Comparison of ENCODE assay signal across 32 cellular contexts in genomic region chr13:27827646-27828045, GRCh38. TPM values are rescaled to one million over a fixed set of nuclear protein-coding genes. Genes with fewer than 3 reads are reported as not detected.
"Had no signal": no experiment of that assay in that cellular context is flagged by ENCODE, and none has a peak within 500 bp of the region (broad histone marks: within the 10 kb centered on the region; RNA-seq: fewer than 3 reads in every experiment).

No MANE protein-coding gene starts in this region.

- H3K4me1 ChIP-seq: SJCRH30 had no signal

- H3K4me1 Mint-ChIP-seq: activated naive CD8-positive, alpha-beta T cell treated with anti-CD3 and anti-CD28 coated beads for 36 hours; activated T-helper 17 cell treated with anti-CD3 and anti-CD28 coated beads, Interleukin-2, amount 50 U/mL, for 72 hours had no signal

- H3K4me3 Mint-ChIP-seq: activated CD4-positive, alpha-beta T cell treated with anti-CD3 and anti-CD28 coated beads, Interleukin-2, amount 10 ng/mL, durations not matched to agents 24 days and 14 days; activated CD8-positive, alpha-beta T cell treated with anti-CD3 and anti-CD28 coated beads for 36 hours; activated naive CD8-positive, alpha-beta T cell treated with anti-CD3 and anti-CD28 coated beads for 36 hours; activated T-cell treated with anti-CD3 and anti-CD28 coated beads, Interleukin-2, amount 50 U/mL, for 72 hours; activated T-helper 17 cell treated with anti-CD3 and anti-CD28 coated beads, Interleukin-2, amount 50 U/mL, for 72 hours had no signal

- H3K4me3 ChIP-seq: K562, SJCRH30, SK-N-MC had no signal

- H3K9me3 ChIP-seq: MG63, SJCRH30 had no signal

- H3K27ac Mint-ChIP-seq: activated CD4-positive, alpha-beta T cell treated with anti-CD3 and anti-CD28 coated beads, Interleukin-2, amount 10 ng/mL, durations not matched to agents 24 days and 14 days; activated CD8-positive, alpha-beta T cell treated with anti-CD3 and anti-CD28 coated beads for 36 hours; activated naive CD8-positive, alpha-beta T cell treated with anti-CD3 and anti-CD28 coated beads for 36 hours; activated T-cell treated with anti-CD3 and anti-CD28 coated beads, Interleukin-2, amount 50 U/mL, for 72 hours; activated T-helper 17 cell treated with anti-CD3 and anti-CD28 coated beads, Interleukin-2, amount 50 U/mL, for 72 hours had no signal

- H3K36me3 ChIP-seq: brain microvascular endothelial cell, MG63, SJCRH30 had no signal

- H3K27ac ChIP-seq: brain microvascular endothelial cell, SJCRH30, SK-N-MC had no signal

- H3K36me3 Mint-ChIP-seq: activated naive CD8-positive, alpha-beta T cell treated with anti-CD3 and anti-CD28 coated beads for 36 hours had no signal

- DNase-seq: activated CD4-positive, alpha-beta T cell treated with anti-CD3 and anti-CD28 coated beads, Interleukin-2, amount 10 ng/mL, durations not matched to agents 24 days and 14 days; activated CD4-positive, alpha-beta T cell treated with anti-CD3 and anti-CD28 coated beads, Interleukin-2, amount 50 U/mL, for 4 hours; activated CD8-positive, alpha-beta T cell treated with anti-CD3 and anti-CD28 coated beads for 36 hours; activated effector memory CD4-positive, alpha-beta T cell treated with anti-CD3 and anti-CD28 coated beads, Interleukin-2, amount 50 U/mL, for 16 hours; activated naive CD4-positive, alpha-beta T cell; activated naive CD4-positive, alpha-beta T cell treated with anti-CD3 and anti-CD28 coated beads, Interleukin-2, amount 50 U/mL, for 16 hours; activated naive CD8-positive, alpha-beta T cell treated with anti-CD3 and anti-CD28 coated beads for 36 hours; activated T-cell treated with anti-CD3 and anti-CD28 coated beads, Interleukin-2, amount 50 U/mL, for 1 hour; activated T-cell treated with anti-CD3 and anti-CD28 coated beads, Interleukin-2, amount 50 U/mL, for 72 hours; amniotic stem cell; aorta; brain microvascular endothelial cell; NCI-H1048; NCI-H1436 treated with DMSO at 0.1 percent for 48 hours; NCI-H1694 treated with DMSO at 0.1 percent for 48 hours; NCI-H2171 treated with DMSO at 0.1 percent for 48 hours; NCI-H345; NCI-H524 treated with DMSO at 0.1 percent for 48 hours; Right ventricle myocardium superior; T1000 had no signal

- H3K9me3 Mint-ChIP-seq: activated CD4-positive, alpha-beta T cell treated with anti-CD3 and anti-CD28 coated beads, Interleukin-2, amount 10 ng/mL, durations not matched to agents 24 days and 14 days; activated CD8-positive, alpha-beta T cell treated with anti-CD3 and anti-CD28 coated beads for 36 hours; activated naive CD8-positive, alpha-beta T cell treated with anti-CD3 and anti-CD28 coated beads for 36 hours; activated T-cell treated with anti-CD3 and anti-CD28 coated beads, Interleukin-2, amount 50 U/mL, for 72 hours; activated T-helper 17 cell treated with anti-CD3 and anti-CD28 coated beads, Interleukin-2, amount 50 U/mL, for 72 hours; central memory CD8-positive, alpha-beta T cell had no signal

RNA-seq across cellular contexts. Expression of gene GSX1, which starts 35.4 kb away (rescaled TPM):
- total RNA-seq: activated CD4-positive, alpha-beta T cell treated with anti-CD3 and anti-CD28 coated beads, Interleukin-2, amount 10 ng/mL, durations not matched to agents 24 days and 14 days; activated CD8-positive, alpha-beta memory T cell treated with anti-CD3 and anti-CD28 coated beads for 36 hours; activated CD8-positive, alpha-beta T cell treated with anti-CD3 and anti-CD28 coated beads for 36 hours; activated naive CD8-positive, alpha-beta T cell treated with anti-CD3 and anti-CD28 coated beads for 36 hours; activated T-cell treated with anti-CD3 and anti-CD28 coated beads, Interleukin-2, amount 50 U/mL, for 72 hours; activated T-helper 17 cell treated with anti-CD3 and anti-CD28 coated beads, Interleukin-2, amount 50 U/mL, for 72 hours; aorta; chondrocyte; K562; NCI-H460; OCI-LY7; Right ventricle myocardium superior; SJCRH30; T-helper 1 cell treated with Interleukin-12 subunit alpha and Interleukin-12 subunit beta and Interleukin-4 antibody, amounts not matched to agents 30 ng/mL and 1 ng/mL, for 36 hours; T-helper 2 cell treated with Interferon-gamma antibody and Interleukin-4, amounts not matched to agents 100 ng/mL and 5 ng/mL, for 36 hours had no signal
- polyA plus RNA-seq: aorta, K562 had no signal
